Comparison of ENCODE assay signal across 10 cellular contexts in genomic region chr12:45284096-45284901, GRCh38.
DNase-seq lines count a peak whose midpoint lies in the region; ATAC-seq and TF ChIP-seq lines count a peak whose summit lies in the region.
"Had no signal": no experiment of that assay in that cellular context is flagged by ENCODE, and none has a peak within 500 bp of the region (broad histone marks: within the 10 kb centered on the region; RNA-seq: fewer than 3 reads in every experiment).

No MANE protein-coding gene starts in this region.

- DNase-seq in BJ (ENCODE audit: low read depth) (peak; percentile 55), M059J (ENCODE audit: low read depth) (peak; percentile 87), breast epithelium (ENCODE audit: low spot score in 2 of 2) (no peak), HPDE6-E6E7 (ENCODE audit: extremely low spot score) (no peak)
- no peak for DNase-seq in stimulated activated effector memory CD8-positive, alpha-beta T cell treated with anti-CD3 and anti-CD28 coated beads, Interleukin-12 subunit alpha, Interleukin-12 subunit beta, amount 100 ng/mL, for 72 hours (ENCODE audit: low spot score in 2 of 2)
- DNase-seq: activated naive CD4-positive, alpha-beta T cell; stimulated activated CD4-positive, alpha-beta T cell treated with anti-CD3 and anti-CD28 coated beads, Interleukin-2, amount 100 ng/mL, for 24 hours had no signal

- H3K36me3 ChIP-seq in BJ (ENCODE audit: control insufficient read depth, insufficient read depth, low read length) (no peaks in the 10 kb centered on the region), breast epithelium (no peaks in the 10 kb centered on the region), muscle layer of colon (ENCODE audit: insufficient read depth, low read length) (no peaks in the 10 kb centered on the region)

- H3K4me1 ChIP-seq in breast epithelium (no peaks in the 10 kb centered on the region), muscle layer of colon (ENCODE audit: insufficient read depth, low read length) (peaks cover 38% of the 10 kb centered on the region)

- H3K9ac ChIP-seq in muscle layer of colon (ENCODE audit: low read length): no peak overlapping the region

- CTCF ChIA-PET in BJ (lab: Yijun Ruan, JAX): no interaction called here

- intact Hi-C loops in breast epithelium (cut with DNase I; ENCODE audit: low total_unique reads): no loop called here

- H3K9me3 ChIP-seq in breast epithelium (no peaks in the 10 kb centered on the region), muscle layer of colon (ENCODE audit: low read length) (no peaks in the 10 kb centered on the region)

- no peak for ATAC-seq in stimulated activated effector memory CD8-positive, alpha-beta T cell treated with anti-CD3 and anti-CD28 coated beads, Interleukin-12 subunit alpha, Interleukin-12 subunit beta, amount 100 ng/mL, for 72 hours
- ATAC-seq in GM18517 (IDR thresholded peaks at IDR 0.05; ENCODE audit: unreplicated experiment) (no peak), HG02798 (IDR thresholded peaks at IDR 0.05; ENCODE audit: poor library complexity, unreplicated experiment) (no peak)

- H3K4me1 Mint-ChIP-seq in stimulated activated effector memory CD8-positive, alpha-beta T cell treated with anti-CD3 and anti-CD28 coated beads, Interleukin-12 subunit alpha, Interleukin-12 subunit beta, amount 100 ng/mL, for 72 hours: peaks cover 20% of the 10 kb centered on the region

- no peak for TF ChIP-seq POLR2A in breast epithelium (IDR thresholded peaks at IDR 0.05)

- H3K9me3 Mint-ChIP-seq in stimulated activated effector memory CD8-positive, alpha-beta T cell treated with anti-CD3 and anti-CD28 coated beads, Interleukin-12 subunit alpha, Interleukin-12 subunit beta, amount 100 ng/mL, for 72 hours: no peaks in the 10 kb centered on the region

- H3K4me3 Mint-ChIP-seq in stimulated activated effector memory CD8-positive, alpha-beta T cell treated with anti-CD3 and anti-CD28 coated beads, Interleukin-12 subunit alpha, Interleukin-12 subunit beta, amount 100 ng/mL, for 72 hours: no peak overlapping the region

- peaks cover 8% of the 10 kb centered on the region for H3K36me3 Mint-ChIP-seq in stimulated activated effector memory CD8-positive, alpha-beta T cell treated with anti-CD3 and anti-CD28 coated beads, Interleukin-12 subunit alpha, Interleukin-12 subunit beta, amount 100 ng/mL, for 72 hours

- TF ChIP-seq CTCF in BJ (IDR thresholded peaks at IDR 0.05; ENCODE audit: insufficient read depth, low read depth, low read length): peak; percentile 42
- no peak for TF ChIP-seq CTCF in breast epithelium (IDR thresholded peaks at IDR 0.05)

- POLR2A ChIA-PET in BJ (lab: Charles Lee): no interaction called here

- H3K27me3 ChIP-seq in BJ (ENCODE audit: control insufficient read depth, insufficient read depth, low read length): no peaks in the 10 kb centered on the region
- H3K27me3 ChIP-seq in breast epithelium: no peaks in the 10 kb centered on the region
- no peaks in the 10 kb centered on the region for H3K27me3 ChIP-seq in muscle layer of colon (ENCODE audit: control insufficient read depth in 1 of 2, insufficient read depth in 2 of 2, low read length in 2 of 2)

- H3K4me3 ChIP-seq in BJ (ENCODE audit: low read depth, low read length): no peak overlapping the region
- no peak overlapping the region for H3K4me3 ChIP-seq in breast epithelium
- H3K4me3 ChIP-seq in muscle layer of colon (ENCODE audit: low read depth in 1 of 2, low read length in 2 of 2): no peak overlapping the region

- peak overlapping the region; percentile 4 to 34 for H3K27ac ChIP-seq in breast epithelium
- H3K27ac ChIP-seq in muscle layer of colon (ENCODE audit: low read depth, low read length): peak overlapping the region; percentile 45

- H3K27ac Mint-ChIP-seq in stimulated activated effector memory CD8-positive, alpha-beta T cell treated with anti-CD3 and anti-CD28 coated beads, Interleukin-12 subunit alpha, Interleukin-12 subunit beta, amount 100 ng/mL, for 72 hours: no peak overlapping the region

Comparison
In these comparisons a context has a peak if more than half of its experiments do, and no peak if none do; other contexts are left out.
1. DNase-seq: peak in BJ (single experiment) and M059J (single experiment); none in breast epithelium (0 of 2), stimulated activated effector memory CD8-positive, alpha-beta T cell treated with anti-CD3 and anti-CD28 coated beads, Interleukin-12 subunit alpha, Interleukin-12 subunit beta, amount 100 ng/mL, for 72 hours (0 of 2) and HPDE6-E6E7 (single experiment).